8 cellular contexts compared by ENCODE assay signal in the genomic region with DNA sequence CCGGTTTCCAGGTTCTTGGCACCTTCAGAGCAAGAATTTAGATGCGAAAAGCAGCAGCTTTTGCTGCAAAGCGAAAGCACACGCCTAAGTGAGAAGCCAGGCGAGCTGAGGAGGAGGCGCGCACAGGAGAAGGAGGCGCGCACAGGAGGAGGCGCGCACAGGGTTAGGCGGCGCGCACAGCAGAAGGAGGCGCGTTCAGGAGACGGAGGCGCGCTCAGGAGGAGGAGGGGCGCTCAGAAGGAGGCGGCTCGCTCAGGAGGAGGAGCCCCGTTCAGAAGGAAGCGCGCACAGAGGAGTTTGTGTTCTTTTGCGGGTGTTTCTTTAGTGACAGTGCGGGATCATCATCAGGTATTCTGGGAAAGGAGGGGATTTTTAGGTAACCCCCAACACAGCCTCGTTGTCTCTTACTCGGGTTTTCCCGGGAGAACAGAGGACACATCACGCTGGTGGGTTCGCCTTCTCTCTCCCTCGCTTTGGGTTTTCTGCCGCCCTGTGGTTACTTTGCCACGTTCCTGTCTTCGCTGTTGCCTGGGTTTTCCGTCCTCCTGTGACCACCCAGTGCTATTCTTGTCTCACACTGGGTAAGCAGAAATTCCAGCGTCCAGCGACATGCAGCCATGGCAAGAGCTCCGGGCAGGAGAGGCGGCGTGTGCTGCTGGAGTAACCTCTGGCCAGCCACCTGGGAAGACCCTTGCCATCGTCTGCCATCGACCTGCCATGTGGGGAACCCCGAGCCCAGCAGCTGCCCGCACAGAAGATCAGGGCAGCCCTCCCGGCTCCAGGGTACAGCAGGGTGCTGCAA. TPM values are rescaled to one million over a fixed set of nuclear protein-coding genes. Genes with fewer than 3 reads are reported as not detected.
DNase-seq lines count a peak whose midpoint lies in the region; ATAC-seq lines count a peak whose summit lies in the region.

No MANE protein-coding gene starts in this region.

- DNase-seq in Caki2 (ENCODE audit: low read depth), result peak; percentile 41
- DNase-seq in MG63, result peak; percentile 66
- DNase-seq in activated CD8-positive, alpha-beta memory T cell treated with anti-CD3 and anti-CD28 coated beads for 1 hour (ENCODE audit: extremely low read depth in 1 of 2, low read depth in 1 of 2), result peak; percentile 30 to 42
- peak; percentile 50 to 58 (median 52) for DNase-seq in effector memory CD4-positive, alpha-beta T cell
- DNase-seq in stimulated activated CD8-positive, alpha-beta memory T cell treated with anti-CD3 and anti-CD28 coated beads, Interleukin-4, amount 100 ng/mL, for 4 hours (ENCODE audit: low read depth in 2 of 2, low spot score in 1 of 2), result peak; percentile 13 to 45
- DNase-seq in NCI-H146 (lab: John Stamatoyannopoulos, UW), result no peak

- H3K4me1 ChIP-seq in effector memory CD4-positive, alpha-beta T cell (ENCODE audit: control insufficient read depth, insufficient read depth, low read length, poor library complexity, severe bottlenecking), result no peaks in the 10 kb centered on the region
- H3K4me1 ChIP-seq in mucosa of stomach (ENCODE audit: control insufficient read depth, insufficient read depth, low read length), result no peaks in the 10 kb centered on the region

- in situ Hi-C loops in Caki2 (cut with HindIII; ENCODE audit: low pct_unique_long_range_greater_than_20kb, low sequenced_read_pairs), result no loop called here

- ATAC-seq in GM21447 (IDR thresholded peaks at IDR 0.05; ENCODE audit: unreplicated experiment), result peak; percentile 93

- H3K27me3 ChIP-seq in MG63, result no peaks in the 10 kb centered on the region
- H3K27me3 ChIP-seq in effector memory CD4-positive, alpha-beta T cell (replicated peaks; ENCODE audit: control insufficient read depth, insufficient read depth, low read length, poor library complexity, severe bottlenecking), result no peaks in the 10 kb centered on the region
- no peaks in the 10 kb centered on the region for H3K27me3 ChIP-seq in mucosa of stomach (ENCODE audit: control insufficient read depth, insufficient read depth, low read length)

- H3K27ac ChIP-seq in effector memory CD4-positive, alpha-beta T cell (ENCODE audit: insufficient read depth, low read length, poor library complexity, severe bottlenecking), result peak overlapping the region; percentile 49

- H3K9me3 ChIP-seq in MG63, result no peaks in the 10 kb centered on the region
- H3K9me3 ChIP-seq in effector memory CD4-positive, alpha-beta T cell (ENCODE audit: control insufficient read depth, low read length), result no peaks in the 10 kb centered on the region
- no peaks in the 10 kb centered on the region for H3K9me3 ChIP-seq in mucosa of stomach (ENCODE audit: control insufficient read depth, low read length)

- H3K9ac ChIP-seq in mucosa of stomach (ENCODE audit: low read length), result peak overlapping the region; percentile 71

- H3K4me3 ChIP-seq in MG63, result peak overlapping the region; percentile 51
- peak overlapping the region; percentile 55 for H3K4me3 ChIP-seq in effector memory CD4-positive, alpha-beta T cell (ENCODE audit: insufficient read depth, low read depth, low read length, poor library complexity, severe bottlenecking)
- peak overlapping the region; percentile 62 for H3K4me3 ChIP-seq in mucosa of stomach (ENCODE audit: low read length)

- H3K36me3 ChIP-seq in MG63 (peaks cover 12% of the 10 kb centered on the region), mucosa of stomach (ENCODE audit: control insufficient read depth, insufficient read depth, low read length) (no peaks in the 10 kb centered on the region)
- no peaks in the 10 kb centered on the region for H3K36me3 ChIP-seq in effector memory CD4-positive, alpha-beta T cell (ENCODE audit: control insufficient read depth, insufficient read depth, low read length)

RNA-seq across cellular contexts. Expression of gene WDR27, which starts 47.0 kb away (rescaled TPM):
- 7.8 and 8.4 TPM in 2 replicates for total RNA-seq in Caki2 (2014; rRNA removed; shearing (Covaris generic); ENCODE audit: low replicate concordance)
- total RNA-seq in MG63 (2014; rRNA removed; shearing (Covaris generic); ENCODE audit: low replicate concordance), result 14.6 and 18.0 TPM in 2 replicates

RNA-seq across cellular contexts. Expression of gene C6orf120, which starts 47.1 kb away (rescaled TPM):
- 28.0 and 30.1 TPM in 2 replicates for total RNA-seq in Caki2 (2014; rRNA removed; shearing (Covaris generic); ENCODE audit: low replicate concordance)
- 12.7 and 15.3 TPM in 2 replicates for total RNA-seq in MG63 (2014; rRNA removed; shearing (Covaris generic); ENCODE audit: low replicate concordance)
